9 cellular contexts compared by ENCODE assay signal in genomic region chr20:49286689-49287551, GRCh38. TPM values are rescaled to one million over a fixed set of nuclear protein-coding genes. Genes with fewer than 3 reads are reported as not detected.
DNase-seq lines count a peak whose midpoint lies in the region; ATAC-seq and TF ChIP-seq lines count a peak whose summit lies in the region.
"Had no signal": no experiment of that assay in that cellular context is flagged by ENCODE, and none has a peak within 500 bp of the region (broad histone marks: within the 10 kb centered on the region; RNA-seq: fewer than 3 reads in every experiment).

No MANE protein-coding gene starts in this region.

- H3K27ac ChIP-seq in DND-41 (ENCODE audit: low read length), result no peak overlapping the region
- no peak overlapping the region for H3K27ac ChIP-seq in uterus

- H3K4me1 ChIP-seq in DND-41 (ENCODE audit: insufficient read depth, low read length), result peaks cover 45% of the 10 kb centered on the region
- no peaks in the 10 kb centered on the region for H3K4me1 ChIP-seq in uterus

- peak overlapping the region; percentile 13; the same call in 1 of the 2 replicates for H3K4me2 ChIP-seq in DND-41 (ENCODE audit: insufficient read depth, low read length)

- H3K9me3 Mint-ChIP-seq in activated naive CD8-positive, alpha-beta T cell (ENCODE audit: low read depth), result peaks cover 16% of the 10 kb centered on the region

- intact Hi-C loops in uterus (cut with DNase I; ENCODE audit: low total_unique reads), result no loop called here

- peak overlapping the region in 1 of 2 experiments; percentile 17; a peak in 2 of 4 replicates for H3K4me3 ChIP-seq in DND-41 (ENCODE audit: low read depth in 1 of 2, low read length in 2 of 2)
- H3K4me3 ChIP-seq in uterus, result no peak overlapping the region

- peaks cover 84% of the 10 kb centered on the region for H4K20me1 ChIP-seq in DND-41 (ENCODE audit: insufficient read depth, low read length)

- H3K4me3 Mint-ChIP-seq in activated naive CD8-positive, alpha-beta T cell, result peak overlapping the region; percentile 98

- TF ChIP-seq POLR2A in uterus (IDR thresholded peaks at IDR 0.05), result no peak

- peaks cover 87% of the 10 kb centered on the region for H3K36me3 Mint-ChIP-seq in activated naive CD8-positive, alpha-beta T cell

- peaks cover 100% of the 10 kb centered on the region for H3K36me3 ChIP-seq in DND-41 (ENCODE audit: insufficient read depth, low read length)
- no peaks in the 10 kb centered on the region for H3K36me3 ChIP-seq in uterus

- H3K27me3 Mint-ChIP-seq in activated naive CD8-positive, alpha-beta T cell, result no peaks in the 10 kb centered on the region

- H3K27ac Mint-ChIP-seq in activated naive CD8-positive, alpha-beta T cell, result peak overlapping the region; percentile 92

- peaks cover 65% of the 10 kb centered on the region for H3K79me2 ChIP-seq in DND-41 (ENCODE audit: insufficient read depth, low read length)

- no peak overlapping the region for H3K9ac ChIP-seq in DND-41 (ENCODE audit: low read depth, low read length)

- TF ChIP-seq CTCF in DND-41 (IDR thresholded peaks at IDR 0.05; ENCODE audit: borderline replicate concordance, extremely low read depth, low read length, poor library complexity, severe bottlenecking) (no peak), uterus (IDR thresholded peaks at IDR 0.05) (no peak)

- DNase-seq in DND-41 (no peak), KG1 (lab: John Stamatoyannopoulos, UW) (peak; percentile 14), myocyte (ENCODE audit: low read depth) (peak; percentile 63), ecto neural progenitor cell (ENCODE audit: low spot score) (no peak), uterus (no peak)
- no peak for DNase-seq in stimulated activated CD4-positive, alpha-beta T cell treated with anti-CD3 and anti-CD28 coated beads, Interleukin-4, amount 100 ng/mL, for 4 hours
- DNase-seq: NCI-H2227 treated with DMSO at 0.1 percent for 48 hours had no signal

- H3K27me3 ChIP-seq in DND-41 (ENCODE audit: insufficient read depth, low read length, poor library complexity) (no peaks in the 10 kb centered on the region), uterus (no peaks in the 10 kb centered on the region)

- H3K9me3 ChIP-seq in DND-41 (ENCODE audit: insufficient read depth, low read length, severe bottlenecking) (peaks cover 41% of the 10 kb centered on the region), uterus (peaks cover 0 to 21% of the 10 kb centered on the region in 2 donors)

- ATAC-seq in DND-41 (ENCODE audit: insufficient read depth, low read depth) (no peak), GM19395 (IDR thresholded peaks at IDR 0.05; ENCODE audit: unreplicated experiment) (no peak)

- H2AFZ ChIP-seq in DND-41 (ENCODE audit: low read depth, low read length), result no peak overlapping the region

- H3K4me1 Mint-ChIP-seq in activated naive CD8-positive, alpha-beta T cell (ENCODE audit: low read depth), result peaks cover 66% of the 10 kb centered on the region

RNA-seq across cellular contexts. Expression of gene ZNFX1, which starts 9.1 kb away (rescaled TPM):
- total RNA-seq in myocyte (32.8 and 42.6 TPM in 2 replicates), uterus (10 to 100 TPM; 20.0 to 46.2 (median 26.3) TPM)
- polyA plus RNA-seq in myocyte (2012), result 33.3 TPM

Comparison
In these comparisons a context has a peak if more than half of its experiments do, and no peak if none do; other contexts are left out.
1. DNase-seq: peak in KG1 (single experiment) and myocyte (single experiment); none in DND-41 (single experiment), stimulated activated CD4-positive, alpha-beta T cell treated with anti-CD3 and anti-CD28 coated beads, Interleukin-4, amount 100 ng/mL, for 4 hours (0 of 2), ecto neural progenitor cell (single experiment) and uterus (0 of 2).